ENCODE assay signal across 22 cellular contexts in genomic region chr17:21218831-21219380, GRCh38.
"Had no signal": no experiment of that assay in that cellular context is flagged by ENCODE, and none has a peak within 500 bp of the region (broad histone marks: within the 10 kb centered on the region; RNA-seq: fewer than 3 reads in every experiment).

No MANE protein-coding gene starts in this region.

- H3K27me3 Mint-ChIP-seq: activated CD4-positive, alpha-beta T cell treated with anti-CD3 and anti-CD28 coated beads for 36 hours; activated CD8-positive, alpha-beta T cell treated with anti-CD3 and anti-CD28 coated beads for 36 hours; T-cell had no signal

- H3K9me3 Mint-ChIP-seq: activated CD8-positive, alpha-beta T cell treated with anti-CD3 and anti-CD28 coated beads for 36 hours; activated naive CD4-positive, alpha-beta T cell treated with anti-CD3 and anti-CD28 coated beads, Interleukin-2, amount 50 U/mL, for 72 hours; activated T-cell treated with anti-CD3 and anti-CD28 coated beads, Interleukin-2, amount 50 U/mL, for 72 hours; activated T-helper 2 cell treated with anti-CD3 and anti-CD28 coated beads, Interferon-gamma antibody, Interleukin-2, Interleukin-4, amounts not matched to agents 10 μg/mL and 5 μg/mL and 100 μg/mL, durations not matched to agents 14 hours and 24 hours and 36 hours; T-cell had no signal

- H3K27ac Mint-ChIP-seq: activated CD4-positive, alpha-beta T cell treated with anti-CD3 and anti-CD28 coated beads for 36 hours; activated CD8-positive, alpha-beta T cell treated with anti-CD3 and anti-CD28 coated beads for 36 hours; activated T-cell treated with anti-CD3 and anti-CD28 coated beads, Interleukin-2, amount 50 U/mL, for 72 hours; activated T-helper 2 cell treated with anti-CD3 and anti-CD28 coated beads, Interferon-gamma antibody, Interleukin-2, Interleukin-4, amounts not matched to agents 10 μg/mL and 5 μg/mL and 100 μg/mL, durations not matched to agents 14 hours and 24 hours and 36 hours; T-cell had no signal

- ATAC-seq: activated CD8-positive, alpha-beta T cell treated with anti-CD3 and anti-CD28 coated beads for 36 hours; Panc1; Right ventricle myocardium inferior; T-cell had no signal

- DNase-seq: activated CD4-positive, alpha-beta T cell treated with anti-CD3 and anti-CD28 coated beads, Interleukin-2, amount 50 U/mL, for 1 hour; activated CD8-positive, alpha-beta memory T cell treated with anti-CD3 and anti-CD28 coated beads, Interleukin-2, amount 50 U/mL, for 4 hours; MM.1S; NCI-H1105; NCI-H1436; NCI-H1694 treated with DMSO at 0.1 percent for 48 hours; NCI-H2029 treated with DMSO at 0.1 percent for 48 hours; NCI-H510A treated with DMSO at 0.1 percent for 48 hours; NK-92 treated with Interleukin-12 subunit alpha and Interleukin-12 subunit beta, amount 100 ng/mL, for 24 hours; RPMI8226; T-cell had no signal

- H3K4me3 ChIP-seq: cardiac muscle cell, SK-N-MC had no signal

- H3K27me3 ChIP-seq: brain microvascular endothelial cell, cardiac muscle cell had no signal

- H3K4me3 Mint-ChIP-seq: activated CD4-positive, alpha-beta T cell treated with anti-CD3 and anti-CD28 coated beads for 36 hours; activated CD8-positive, alpha-beta T cell treated with anti-CD3 and anti-CD28 coated beads for 36 hours; activated T-cell treated with anti-CD3 and anti-CD28 coated beads, Interleukin-2, amount 50 U/mL, for 72 hours; T-cell had no signal

- H3K36me3 ChIP-seq: cardiac muscle cell had no signal

- H3K27ac ChIP-seq: brain microvascular endothelial cell, cardiac muscle cell, SK-N-MC, WERI-Rb-1 had no signal
